ENCODE assay signal across 8 cellular contexts in genomic region chr16:68590201-68590994, GRCh38.
DNase-seq lines count a peak whose midpoint lies in the region; ATAC-seq lines count a peak whose summit lies in the region.

No MANE protein-coding gene starts in this region.

- H3K4me3 Mint-ChIP-seq in T-helper 2 cell treated with Interferon-gamma antibody and Interleukin-4, amounts not matched to agents 5 μg/mL and 100 μg/mL, for 36 hours = no peak overlapping the region

- H3K36me3 Mint-ChIP-seq in T-helper 2 cell treated with Interferon-gamma antibody and Interleukin-4, amounts not matched to agents 5 μg/mL and 100 μg/mL, for 36 hours (ENCODE audit: low read depth) = peaks cover 1% of the 10 kb centered on the region

- peaks cover 2% of the 10 kb centered on the region for H3K4me1 Mint-ChIP-seq in T-helper 2 cell treated with Interferon-gamma antibody and Interleukin-4, amounts not matched to agents 5 μg/mL and 100 μg/mL, for 36 hours (ENCODE audit: low read depth)

- H3K27me3 Mint-ChIP-seq in T-helper 2 cell treated with Interferon-gamma antibody and Interleukin-4, amounts not matched to agents 5 μg/mL and 100 μg/mL, for 36 hours (ENCODE audit: low read depth) = no peaks in the 10 kb centered on the region

- no peak overlapping the region for H3K27ac Mint-ChIP-seq in T-helper 2 cell treated with Interferon-gamma antibody and Interleukin-4, amounts not matched to agents 5 μg/mL and 100 μg/mL, for 36 hours

- DNase-seq in AG20443 (ENCODE audit: low spot score) = peak; percentile 94
- peak; percentile 22 for DNase-seq in HS-27A (ENCODE audit: low read depth)
- peak; percentile 43 for DNase-seq in T-helper 2 cell treated with Interferon-gamma antibody and Interleukin-4, amounts not matched to agents 5 μg/mL and 100 μg/mL, for 36 hours (ENCODE audit: low spot score)
- peak in 32 of 58 donors; percentile 0 to 55 (median 7) for DNase-seq in anterior cingulate cortex (lab: John Stamatoyannopoulos, UW)
- DNase-seq in iris pigment epithelial cell (ENCODE audit: low read depth) = peak; percentile 74
- peak; percentile 74 for DNase-seq in stimulated activated CD4-positive, alpha-beta T cell treated with anti-CD3 and anti-CD28 coated beads, Interleukin-4, amount 100 ng/mL, for 1 hour
- no peak for DNase-seq in KG1 (lab: John Stamatoyannopoulos, UW)

- peaks cover 13% of the 10 kb centered on the region for H3K9me3 Mint-ChIP-seq in T-helper 2 cell treated with Interferon-gamma antibody and Interleukin-4, amounts not matched to agents 5 μg/mL and 100 μg/mL, for 36 hours

- ATAC-seq in GM21367 (IDR thresholded peaks at IDR 0.05; ENCODE audit: unreplicated experiment) = no peak
